In genomic region chr19:4052993-4053422, GRCh38 we compare ENCODE assay signal across 8 cellular contexts. TPM values are rescaled to one million over a fixed set of nuclear protein-coding genes. Genes with fewer than 3 reads are reported as not detected.
DNase-seq lines count a peak whose midpoint lies in the region; ATAC-seq and TF ChIP-seq lines count a peak whose summit lies in the region.

No MANE protein-coding gene starts in this region.

- no peaks in the 10 kb centered on the region for H3K4me1 ChIP-seq in neural progenitor cell

- peaks cover 5% of the 10 kb centered on the region for H3K27me3 Mint-ChIP-seq in neural progenitor cell (ENCODE audit: insufficient read depth, low read depth)

- H3K9me3 Mint-ChIP-seq in neural progenitor cell, result no peaks in the 10 kb centered on the region

- H3K9ac ChIP-seq in neural progenitor cell, result no peak overlapping the region

- H3K4me2 ChIP-seq in neural progenitor cell, result no peak overlapping the region

- H3K4me3 Mint-ChIP-seq in neural progenitor cell, result peak overlapping the region; percentile 62

- H3K36me3 ChIP-seq in neural progenitor cell, result no peaks in the 10 kb centered on the region

- H3K27ac Mint-ChIP-seq in neural progenitor cell, result no peak overlapping the region

- no peak for ATAC-seq in GM18870 (IDR thresholded peaks at IDR 0.05; ENCODE audit: unreplicated experiment)

- H3K9me3 ChIP-seq in AG04450 (ENCODE audit: control insufficient read depth, insufficient read depth, low read length), result peaks cover 17% of the 10 kb centered on the region
- no peaks in the 10 kb centered on the region for H3K9me3 ChIP-seq in neural progenitor cell (ENCODE audit: low read depth)

- H4K20me1 ChIP-seq in neural progenitor cell (ENCODE audit: low read depth), result peaks cover 48% of the 10 kb centered on the region

- DNase-seq in AG04450 (ENCODE audit: low read depth, low spot score) (no peak), NOMO-1 treated with DMSO at 0.1 percent for 48 hours (lab: John Stamatoyannopoulos, UW; ENCODE audit: unreplicated experiment) (peak; percentile 68), dorsolateral prefrontal cortex (no peak), neural progenitor cell (ENCODE audit: low spot score) (no peak), AG08395 (ENCODE audit: low spot score) (no peak), KG1 (lab: John Stamatoyannopoulos, UW) (no peak)
- DNase-seq in stimulated activated CD4-positive, alpha-beta T cell treated with anti-CD3 and anti-CD28 coated beads, Interleukin-4, amount 100 ng/mL, for 24 hours, result no peak

- TF ChIP-seq CTCF in AG04450 (IDR thresholded peaks at IDR 0.05; ENCODE audit: low read depth, low read length), result no peak
- no peak for TF ChIP-seq CTCF in dorsolateral prefrontal cortex (IDR thresholded peaks at IDR 0.05 in 54 of 56, conservative IDR thresholded peaks at IDR 0.05 in 2 of 56; ENCODE audit: low read depth in 1 of 56, partially characterized antibody in 56 of 56)
- TF ChIP-seq CTCF in neural progenitor cell (IDR thresholded peaks at IDR 0.05), result no peak

- H3K79me2 ChIP-seq in neural progenitor cell (ENCODE audit: low read depth), result peaks cover 39% of the 10 kb centered on the region

- no peak overlapping the region for H3K4me3 ChIP-seq in AG04450 (ENCODE audit: low read depth, low read length)
- H3K4me3 ChIP-seq in dorsolateral prefrontal cortex, result peak overlapping the region in 38 of 59 donors; percentile 0 to 44 (median 28)
- no peak overlapping the region for H3K4me3 ChIP-seq in neural progenitor cell

- intact Hi-C loops in dorsolateral prefrontal cortex (cut with DNase I), result no loop called here

- POLR2A ChIA-PET in AG04450 (lab: Yijun Ruan, JAX), result interaction anchor here (0.5 to 1.2 kb wide), 2 partner anchors 13 to 67 kb away, joined by 3 to 4 read pairs; partner anchors contain the start of genes EEF2 and ZBTB7A

- CTCF ChIA-PET in AG04450 (lab: Charles Lee), result no interaction called here

- peak overlapping the region; percentile 39 for H3K27ac ChIP-seq in AG04450 (ENCODE audit: low read depth, low read length)
- peak overlapping the region; percentile 42 to 98 (median 86) for H3K27ac ChIP-seq in dorsolateral prefrontal cortex
- no peak overlapping the region for H3K27ac ChIP-seq in neural progenitor cell

- no peak overlapping the region for H2AFZ ChIP-seq in neural progenitor cell (replicated peaks)

- H3K36me3 Mint-ChIP-seq in neural progenitor cell, result peaks cover 22% of the 10 kb centered on the region

- peaks cover 11% of the 10 kb centered on the region for H3K4me1 Mint-ChIP-seq in neural progenitor cell

- no peaks in the 10 kb centered on the region for H3K27me3 ChIP-seq in AG04450 (ENCODE audit: control insufficient read depth, insufficient read depth, low read length)
- H3K27me3 ChIP-seq in dorsolateral prefrontal cortex, result no peaks in the 10 kb centered on the region
- no peaks in the 10 kb centered on the region for H3K27me3 ChIP-seq in neural progenitor cell

- no peaks in the 10 kb centered on the region for H3F3A ChIP-seq in neural progenitor cell (ENCODE audit: low read depth)

RNA-seq across cellular contexts. Expression of gene ZBTB7A, which starts 13.7 kb away (rescaled TPM):
- 2.7 and 4.0 TPM in 2 replicates for polyA plus RNA-seq in AG04450 (2011; rRNA removed)
- 2.2 and 2.7 TPM in 2 replicates for polyA minus RNA-seq in AG04450 (2011; rRNA and poly(A)+ RNA removed)
- 100 to 1,000 TPM in 60 of 120 experiments, 10 to 100 TPM in 60; 61.2 to 152 (median 99.8) TPM for total RNA-seq in dorsolateral prefrontal cortex
- total RNA-seq in neural progenitor cell (ENCODE audit: low replicate concordance), result 4.0 and 10.0 TPM in 2 replicates

RNA-seq across cellular contexts. Expression of gene PIAS4, which starts 45.5 kb away (rescaled TPM):
- 9.0 and 12.0 TPM in 2 replicates for polyA plus RNA-seq in AG04450 (2011; rRNA removed)
- 13.6 and 17.2 TPM in 2 replicates for polyA minus RNA-seq in AG04450 (2011; rRNA and poly(A)+ RNA removed)
- 10 to 100 TPM; 24.8 to 57.8 (median 38.6) TPM for total RNA-seq in dorsolateral prefrontal cortex
- 17.0 and 34.1 TPM in 2 replicates for total RNA-seq in neural progenitor cell (ENCODE audit: low replicate concordance)

Comparison
In these comparisons a context has a peak if more than half of its experiments do, and no peak if none do; other contexts are left out.
1. H3K4me3 ChIP-seq: peak in dorsolateral prefrontal cortex (38 of 59); none in AG04450 (single experiment) and neural progenitor cell (single experiment).